ENCODE assay signal across 24 cellular contexts in the genomic region with DNA sequence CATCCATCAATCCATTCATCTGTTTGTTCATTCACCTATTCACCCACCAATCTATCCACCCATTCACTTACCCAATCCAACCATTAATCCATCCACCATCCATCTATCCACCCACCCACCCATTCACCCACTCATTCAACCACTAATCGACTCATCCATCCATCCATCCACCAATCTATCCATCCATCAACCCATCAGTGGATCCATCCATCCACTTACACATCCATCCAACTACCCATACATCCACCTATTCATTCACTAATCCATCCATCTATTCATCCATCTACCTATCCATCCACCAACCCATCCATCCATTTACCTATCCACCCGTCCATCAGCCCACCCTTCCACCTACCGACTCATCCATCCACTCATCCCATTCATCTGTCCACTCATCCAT. TPM values are rescaled to one million over a fixed set of nuclear protein-coding genes. Genes with fewer than 3 reads are reported as not detected.
DNase-seq lines count a peak whose midpoint lies in the region; ATAC-seq, FAIRE-seq and TF ChIP-seq lines count a peak whose summit lies in the region.
"Had no signal": no experiment of that assay in that cellular context is flagged by ENCODE, and none has a peak within 500 bp of the region (broad histone marks: within the 10 kb centered on the region; RNA-seq: fewer than 3 reads in every experiment).

No MANE protein-coding gene starts in this region.

- no peak overlapping the region for H4K5ac ChIP-seq in H1 (ENCODE audit: insufficient read length, low read depth, low read length)

- H3K36me3 ChIP-seq in HepG2 (replicated peaks in 1 of 2; ENCODE audit: control insufficient read depth in 1 of 2, insufficient read depth in 2 of 2, low read length in 2 of 2) (no peaks in the 10 kb centered on the region), right lobe of liver (no peaks in the 10 kb centered on the region), H1 (ENCODE audit: control insufficient read depth in 2 of 4, insufficient read depth in 4 of 4, low read length in 3 of 4) (no peaks in the 10 kb centered on the region), vagina (no peaks in the 10 kb centered on the region)
- H3K36me3 ChIP-seq: BE2C; BLaER1 treated with 17β-estradiol and CSF1 and Interleukin-3, amounts not matched to agents 10 nM and 100 nM; HAP-1 had no signal

- H4K8ac ChIP-seq in H1 (ENCODE audit: extremely low read depth, insufficient read depth, low read length) = no peak overlapping the region

- H3K23me2 ChIP-seq in H1 (ENCODE audit: low read depth, low read length) = peaks cover 5% of the 10 kb centered on the region; the same call in 1 of the 2 replicates

- ATAC-seq in HepG2 = no peak
- no peak for ATAC-seq in right lobe of liver
- ATAC-seq: A549, GM23338 had no signal

- H3K27me3 ChIP-seq in HepG2 (ENCODE audit: control insufficient read depth in 1 of 2, insufficient read depth in 2 of 2, low read length in 2 of 2) (peaks cover 1 to 29% of the 10 kb centered on the region in 2 experiments; a peak in 3 of 5 replicates), right lobe of liver (no peaks in the 10 kb centered on the region), H1 (replicated peaks in 1 of 4; ENCODE audit: control insufficient read depth in 3 of 4, extremely low read depth in 1 of 4, insufficient read depth in 3 of 4, low read length in 3 of 4) (no peaks in the 10 kb centered on the region; a peak in 3 of 7 replicates), vagina (no peaks in the 10 kb centered on the region)
- H3K27me3 ChIP-seq: BE2C; BLaER1 treated with 17β-estradiol and CSF1 and Interleukin-3, amounts not matched to agents 10 nM and 100 nM had no signal

- H3K18ac ChIP-seq in H1 (ENCODE audit: extremely low read depth, low read length) = no peak overlapping the region

- in situ Hi-C loops in HepG2 (cut with HindIII; ENCODE audit: extremely low pct_ligation_motif_present, low pct_unique_long_range_greater_than_20kb) = no loop called here

- H3K79me1 ChIP-seq in H1 (ENCODE audit: low read depth, low read length) = no peaks in the 10 kb centered on the region

- no peaks in the 10 kb centered on the region for H4K20me1 ChIP-seq in HepG2 (ENCODE audit: insufficient read depth, low read length)
- no peaks in the 10 kb centered on the region for H4K20me1 ChIP-seq in H1 (replicated peaks in 1 of 2; ENCODE audit: control insufficient read depth in 1 of 2, insufficient read depth in 2 of 2, low read length in 2 of 2)
- H4K20me1 ChIP-seq: BLaER1 treated with 17β-estradiol and CSF1 and Interleukin-3, amounts not matched to agents 10 nM and 100 nM had no signal

- no peak overlapping the region for H3K14ac ChIP-seq in H1 (ENCODE audit: insufficient read length)

- no peak overlapping the region for H2AK5ac ChIP-seq in H1 (ENCODE audit: low read depth, low read length)

- H3K4me1 ChIP-seq in HepG2 (ENCODE audit: insufficient read depth, low read length) (peaks cover 16% of the 10 kb centered on the region), right lobe of liver (no peaks in the 10 kb centered on the region), H1 (replicated peaks in 1 of 4; ENCODE audit: control insufficient read depth in 3 of 4, insufficient read depth in 4 of 4, low read length in 3 of 4) (no peaks in the 10 kb centered on the region), vagina (peaks cover 5% of the 10 kb centered on the region)
- H3K4me1 ChIP-seq: BE2C; BLaER1 treated with 17β-estradiol and CSF1 and Interleukin-3, amounts not matched to agents 10 nM and 100 nM; HAP-1 had no signal

- DNase-seq in HepG2 (ENCODE audit: low spot score) (no peak), right lobe of liver (no peak), H1 (ENCODE audit: low read depth in 1 of 2, low spot score in 2 of 2) (no peak), vagina (ENCODE audit: extremely low spot score in 2 of 2) (peak; percentile 3 to 37), RCC 7860 (ENCODE audit: low spot score) (no peak)
- DNase-seq in activated CD4-positive, alpha-beta T cell treated with anti-CD3 and anti-CD28 coated beads, Interleukin-2, amount 50 U/mL, for 4 hours = no peak
- DNase-seq: 8988T; ACHN; AML-193; BE2C; CD4-positive, alpha-beta T cell; CD8-positive, alpha-beta memory T cell; DMS 273 treated with DMSO at 0.1 percent for 48 hours; DMS79; EL; GDM1 had no signal

- no peaks in the 10 kb centered on the region for H3K9me3 ChIP-seq in HepG2 (ENCODE audit: low read length)
- no peaks in the 10 kb centered on the region for H3K9me3 ChIP-seq in right lobe of liver
- H3K9me3 ChIP-seq in H1 (ENCODE audit: insufficient read depth in 2 of 2, low read depth in 1 of 2, low read length in 1 of 2) = no peaks in the 10 kb centered on the region
- H3K9me3 ChIP-seq in vagina = no peaks in the 10 kb centered on the region
- H3K9me3 ChIP-seq: BE2C, HAP-1 had no signal

- peak overlapping the region; percentile 0 for H3K56ac ChIP-seq in H1 (replicated peaks; ENCODE audit: insufficient read length, low read depth, low read length)

- H3K9ac ChIP-seq in HepG2 (ENCODE audit: insufficient read depth, low read depth, low read length) (no peak overlapping the region), H1 (replicated peaks in 1 of 4; ENCODE audit: extremely low read depth in 1 of 4, low read depth in 3 of 4, low read length in 3 of 4) (no peak overlapping the region)
- H3K9ac ChIP-seq: BLaER1 treated with 17β-estradiol and CSF1 and Interleukin-3, amounts not matched to agents 10 nM and 100 nM had no signal

- H3K4me2 ChIP-seq in HepG2 (ENCODE audit: low read depth, low read length) (no peak overlapping the region), H1 (ENCODE audit: insufficient read depth in 1 of 2, low read depth in 2 of 2, low read length in 2 of 2) (no peak overlapping the region)
- H3K4me2 ChIP-seq: A549; BLaER1 treated with 17β-estradiol and CSF1 and Interleukin-3, amounts not matched to agents 10 nM and 100 nM; GM23338 had no signal

- intact Hi-C loops in HepG2 (cut with micrococcal nuclease; ENCODE audit: unreplicated experiment) (no loop called here), right lobe of liver (cut with DNase I) (no loop called here), vagina (cut with DNase I) (no loop called here)

- H2BK20ac ChIP-seq in H1 (ENCODE audit: low read length) = no peak overlapping the region

- H2BK5ac ChIP-seq in H1 (ENCODE audit: low read depth, low read length) = no peak overlapping the region

- TF ChIP-seq POLR2A in HepG2 (IDR thresholded peaks at IDR 0.05; ENCODE audit: insufficient read depth in 1 of 2, low read depth in 2 of 2, low read length in 2 of 2) = no peak
- no peak for TF ChIP-seq POLR2A in right lobe of liver (IDR thresholded peaks at IDR 0.05)
- TF ChIP-seq POLR2A in H1 (IDR thresholded peaks at IDR 0.05; ENCODE audit: control extremely low read depth in 1 of 2, low read depth in 2 of 2, low read length in 2 of 2) = no peak
- TF ChIP-seq POLR2A in vagina (IDR thresholded peaks at IDR 0.05) = no peak

- no peak overlapping the region for H3K23ac ChIP-seq in H1 (ENCODE audit: insufficient read length)

- WGBS in HepG2 (ENCODE audit: low lambda C conversion rate) = 9% methylated on average over 3 of the region's 3 CpGs
- 48% methylated on average over 3 of the region's 3 CpGs for WGBS in right lobe of liver (ENCODE audit: insufficient coverage, low coverage, low lambda C conversion rate, missing lambda C conversion rate)
- WGBS in H1 (ENCODE audit: extremely low coverage in 1 of 2, insufficient coverage in 1 of 2, insufficient read length in 1 of 2, insufficient replicate concordance in 2 of 2, low coverage in 1 of 2, low lambda C conversion rate in 2 of 2, missing lambda C conversion rate in 1 of 2), 2 experiments = 76 to 100% methylated on average over 1 to 3 of the region's 3 CpGs

- BruUV-seq in HepG2 (replicated peaks; lab: Mats Ljungman, UMichigan) = no TSS peak

- TF ChIP-seq CTCF in HepG2 (CRISPR knock-in tag; IDR thresholded peaks at IDR 0.05) (no peak), right lobe of liver (IDR thresholded peaks at IDR 0.05) (no peak), H1 (IDR thresholded peaks at IDR 0.05; ENCODE audit: control extremely low read depth in 1 of 3, insufficient read depth in 1 of 3, low read depth in 1 of 3, low read length in 3 of 3) (no peak), vagina (IDR thresholded peaks at IDR 0.05) (no peak)

- H3K4me3 ChIP-seq in HepG2 (replicated peaks in 1 of 3; ENCODE audit: insufficient read depth in 1 of 3, low read depth in 2 of 3, low read length in 3 of 3) = no peak overlapping the region
- no peak overlapping the region for H3K4me3 ChIP-seq in right lobe of liver
- no peak overlapping the region for H3K4me3 ChIP-seq in H1 (ENCODE audit: extremely low read depth in 1 of 4, insufficient read depth in 2 of 4, low read depth in 3 of 4, low read length in 4 of 4)
- H3K4me3 ChIP-seq in vagina = no peak overlapping the region
- H3K4me3 ChIP-seq: A549; BLaER1 treated with 17β-estradiol and CSF1 and Interleukin-3, amounts not matched to agents 10 nM and 100 nM; GM23338; HAP-1 had no signal

- H3K27ac ChIP-seq in HepG2 (ENCODE audit: extremely low read length, insufficient read depth, low read length) (no peak overlapping the region), right lobe of liver (no peak overlapping the region), H1 (ENCODE audit: low read depth, low read length) (no peak overlapping the region), vagina (no peak overlapping the region)
- H3K27ac ChIP-seq: A549; BLaER1 treated with 17β-estradiol and CSF1 and Interleukin-3, amounts not matched to agents 10 nM and 100 nM had no signal

- no peak for TF ChIP-seq RAD21 in HepG2 (CRISPR knock-in tag; IDR thresholded peaks at IDR 0.05)
- TF ChIP-seq RAD21 in H1 (IDR thresholded peaks at IDR 0.05 in 1 of 2, conservative IDR thresholded peaks at IDR 0.05 in 1 of 2; ENCODE audit: low read depth in 2 of 2, low read length in 2 of 2) = no peak

- no peak overlapping the region for H2BK15ac ChIP-seq in H1 (ENCODE audit: low read length)

- TF ChIP-seq EP300 in HepG2 (IDR thresholded peaks at IDR 0.05; ENCODE audit: low read depth in 2 of 2, low read length in 2 of 2) = no peak
- TF ChIP-seq EP300 in HepG2 (CRISPR knock-in tag; IDR thresholded peaks at IDR 0.05; ENCODE audit: borderline replicate concordance) = no peak
- no peak for TF ChIP-seq EP300 in H1 (IDR thresholded peaks at IDR 0.05; ENCODE audit: borderline replicate concordance in 1 of 2, low read depth in 2 of 2, low read length in 2 of 2)

- POLR2A ChIA-PET in HepG2 (lab: Yijun Ruan, JAX) = no interaction called here
- POLR2A ChIA-PET in H1 (lab: Charles Lee; ENCODE audit: partially characterized antibody) = interaction anchor here (1.6 kb wide), 1 partner anchor 20 kb away, joined by 5 read pairs; a partner anchor contains a TSS

- CTCF ChIA-PET in HepG2 (lab: Yijun Ruan, JAX; ENCODE audit: low intra/inter-chr PET ratio, low total read pairs) = no interaction called here
- CTCF ChIA-PET in H1 (lab: Charles Lee; ENCODE audit: partially characterized antibody) = interaction anchor here (1.1 to 1.3 kb wide), 2 partner anchors 13 to 17 kb away, joined by 3 to 4 read pairs; no protein-coding TSS in a partner anchor

- no peak overlapping the region for H2BK120ac ChIP-seq in H1 (replicated peaks; ENCODE audit: low read depth, low read length)

- FAIRE-seq in HepG2 (lab: Jason Lieb, UNC) = no peak
- FAIRE-seq in H1 (lab: Jason Lieb, UNC) = no peak
- no peak for FAIRE-seq in RCC 7860 (lab: Jason Lieb, UNC)
- FAIRE-seq: A549, D721Med, GM12891, GM18507, H54 had no signal

- H2BK12ac ChIP-seq in H1 (ENCODE audit: low read depth, low read length) = no peak overlapping the region

- H3K4ac ChIP-seq in H1 (replicated peaks; ENCODE audit: insufficient read length, low read depth, low read length) = no peak overlapping the region

- H3K79me2 ChIP-seq in HepG2 (ENCODE audit: insufficient read depth, low read length) (no peaks in the 10 kb centered on the region), H1 (ENCODE audit: control insufficient read depth in 1 of 2, insufficient read depth in 2 of 2, low read length in 2 of 2) (no peaks in the 10 kb centered on the region)

- H2AFZ ChIP-seq in HepG2 (ENCODE audit: low read length) (no peak overlapping the region), H1 (ENCODE audit: low read length) (no peak overlapping the region)
- H2AFZ ChIP-seq: GM23338 had no signal

- H4K91ac ChIP-seq in H1 (replicated peaks; ENCODE audit: insufficient read length, low read length) = no peak overlapping the region

RNA-seq across cellular contexts. Expression of a gene that starts 11.3 kb away (rescaled TPM):
- not detected in 2 replicates for total RNA-seq in HepG2 (2016; rRNA removed; fragmentation: Illumina TruSeq; extraction: Trizol)
- total RNA-seq in HepG2 (2016; cell fraction: cytosol; rRNA removed; fragmentation: Illumina TruSeq; extraction: Trizol; ENCODE audit: low read depth) = not detected in 2 replicates
- total RNA-seq in HepG2 (2016; cell fraction: insoluble cytoplasmic fraction; rRNA removed; fragmentation: Illumina TruSeq; extraction: Trizol) = not detected in 2 replicates
- total RNA-seq in HepG2 (2016; cell fraction: membrane; rRNA removed; fragmentation: Illumina TruSeq; extraction: Trizol) = not detected in 2 replicates
- not detected in 2 replicates for total RNA-seq in HepG2 (2016; cell fraction: nucleus; rRNA removed; fragmentation: Illumina TruSeq; extraction: Trizol)
- polyA plus RNA-seq in HepG2 (2011; rRNA removed) = 0.03 TPM in 1 of 2 replicates, not detected in the other
- 0.01 TPM in 1 of 2 replicates, not detected in the other for polyA plus RNA-seq in HepG2 (2011; cell fraction: cytosol; rRNA removed)
- 0.11 and 0.12 TPM in 2 replicates for polyA plus RNA-seq in HepG2 (2011; cell fraction: nucleus; rRNA removed)
- polyA plus RNA-seq in HepG2 (2012) = not detected in 2 replicates
- not detected in 2 replicates for polyA plus RNA-seq in HepG2 (2016; cell fraction: cytosol; fragmentation: Illumina TruSeq; extraction: Trizol; ENCODE audit: low read depth)
- polyA plus RNA-seq in HepG2 (2016; cell fraction: insoluble cytoplasmic fraction; fragmentation: Illumina TruSeq; extraction: Trizol; ENCODE audit: low read depth) = not detected in 2 replicates
- not detected in 2 replicates for polyA plus RNA-seq in HepG2 (2016; cell fraction: membrane; fragmentation: Illumina TruSeq; extraction: Trizol; ENCODE audit: low read depth)
- polyA plus RNA-seq in HepG2 (2016; cell fraction: nucleus; fragmentation: Illumina TruSeq; extraction: Trizol; ENCODE audit: insufficient read depth, low read depth) = not detected in 2 replicates
- 0.02 TPM in 1 of 2 replicates, not detected in the other for polyA minus RNA-seq in HepG2 (2011; rRNA and poly(A)+ RNA removed; ENCODE audit: low replicate concordance)
- polyA minus RNA-seq in HepG2 (2011; cell fraction: cytosol; rRNA and poly(A)+ RNA removed) = not detected in 2 replicates
- not detected in 2 replicates for polyA minus RNA-seq in HepG2 (2011; cell fraction: nucleus; rRNA and poly(A)+ RNA removed)
- 1 to 10 TPM in 2 of 6 experiments, under 1 TPM in 3, not detected in 1; 0.21 to 2.7 (median 0.37) TPM for total RNA-seq in right lobe of liver
- total RNA-seq in H1 (2021; fragmentation: NEBNext Ultra II Directional; extraction: Animal tissue kit (Norgen Biotek cat#: 25700)) = not detected in 2 replicates
- 0.05 TPM in 1 of 2 replicates, not detected in the other for polyA plus RNA-seq in H1 (2011; rRNA removed)
- not detected for polyA plus RNA-seq in H1 (2011; cell fraction: cytosol; rRNA removed)
- 0.01 TPM for polyA plus RNA-seq in H1 (2011; cell fraction: nucleus; rRNA removed)
- polyA plus RNA-seq in H1 (2012, experiment 1 of 2) = not detected in 4 replicates
- polyA plus RNA-seq in H1 (2012, experiment 2 of 2) = not detected
- polyA plus RNA-seq in H1 (2013, experiment 1 of 2) = not detected
- not detected for polyA plus RNA-seq in H1 (2013, experiment 2 of 2)
- polyA minus RNA-seq in H1 (2011; rRNA and poly(A)+ RNA removed) = not detected in 2 replicates
- not detected for polyA minus RNA-seq in H1 (2011; cell fraction: cytosol; rRNA and poly(A)+ RNA removed)
- not detected for polyA minus RNA-seq in H1 (2011; cell fraction: nucleus; rRNA and poly(A)+ RNA removed)
- total RNA-seq in vagina = not detected
- total RNA-seq: CD8-positive, alpha-beta memory T cell; GM23338 had no signal
- polyA plus RNA-seq: CD8-positive, alpha-beta memory T cell; GM23338 had no signal

RNA-seq across cellular contexts. Expression of a gene that starts 20.5 kb away (rescaled TPM):
- total RNA-seq in HepG2 (2016; rRNA removed; fragmentation: Illumina TruSeq; extraction: Trizol) (62.3 and 90.2 TPM in 2 replicates), right lobe of liver (10 to 100 TPM; 15.7 to 27.9 (median 20.1) TPM), vagina (40.8 TPM)
- total RNA-seq in HepG2 (2016; cell fraction: cytosol; rRNA removed; fragmentation: Illumina TruSeq; extraction: Trizol; ENCODE audit: low read depth) = 6.7 and 7.7 TPM in 2 replicates
- 62.9 and 85.5 TPM in 2 replicates for total RNA-seq in HepG2 (2016; cell fraction: insoluble cytoplasmic fraction; rRNA removed; fragmentation: Illumina TruSeq; extraction: Trizol)
- 17.1 and 18.1 TPM in 2 replicates for total RNA-seq in HepG2 (2016; cell fraction: membrane; rRNA removed; fragmentation: Illumina TruSeq; extraction: Trizol)
- 52.7 and 54.8 TPM in 2 replicates for total RNA-seq in HepG2 (2016; cell fraction: nucleus; rRNA removed; fragmentation: Illumina TruSeq; extraction: Trizol)
- polyA plus RNA-seq in HepG2 (2011; rRNA removed) (25.7 and 28.9 TPM in 2 replicates), H1 (2011; rRNA removed) (15.9 and 18.4 TPM in 2 replicates)
- 16.1 and 24.8 TPM in 2 replicates for polyA plus RNA-seq in HepG2 (2011; cell fraction: cytosol; rRNA removed)
- polyA plus RNA-seq in HepG2 (2011; cell fraction: nucleus; rRNA removed) = 17.9 and 22.5 TPM in 2 replicates
- polyA plus RNA-seq in HepG2 (2012) = 43.1 and 48.6 TPM in 2 replicates
- 4.3 and 4.7 TPM in 2 replicates for polyA plus RNA-seq in HepG2 (2016; cell fraction: cytosol; fragmentation: Illumina TruSeq; extraction: Trizol; ENCODE audit: low read depth)
- polyA plus RNA-seq in HepG2 (2016; cell fraction: insoluble cytoplasmic fraction; fragmentation: Illumina TruSeq; extraction: Trizol; ENCODE audit: low read depth) = 87.1 and 88.3 TPM in 2 replicates
- polyA plus RNA-seq in HepG2 (2016; cell fraction: membrane; fragmentation: Illumina TruSeq; extraction: Trizol; ENCODE audit: low read depth) = 9.9 and 10.2 TPM in 2 replicates
- polyA plus RNA-seq in HepG2 (2016; cell fraction: nucleus; fragmentation: Illumina TruSeq; extraction: Trizol; ENCODE audit: insufficient read depth, low read depth) = 60.9 and 64.3 TPM in 2 replicates
- 7.4 and 11.6 TPM in 2 replicates for polyA minus RNA-seq in HepG2 (2011; rRNA and poly(A)+ RNA removed; ENCODE audit: low replicate concordance)
- polyA minus RNA-seq in HepG2 (2011; cell fraction: cytosol; rRNA and poly(A)+ RNA removed) = 28.7 and 30.0 TPM in 2 replicates
- polyA minus RNA-seq in HepG2 (2011; cell fraction: nucleus; rRNA and poly(A)+ RNA removed) = 43.5 and 63.2 TPM in 2 replicates
- total RNA-seq in H1 (2021; fragmentation: NEBNext Ultra II Directional; extraction: Animal tissue kit (Norgen Biotek cat#: 25700)) = 64.7 and 64.8 TPM in 2 replicates
- 46.4 TPM for polyA plus RNA-seq in H1 (2011; cell fraction: cytosol; rRNA removed)
- polyA plus RNA-seq in H1 (2011; cell fraction: nucleus; rRNA removed) = 18.5 TPM
- 52.2 to 82.9 TPM (median 60.2 TPM) in 4 replicates for polyA plus RNA-seq in H1 (2012, experiment 1 of 2)
- polyA plus RNA-seq in H1 (2012, experiment 2 of 2) = 3.6 TPM
- polyA plus RNA-seq in H1 (2013, experiment 1 of 2) = 41.3 TPM
- 42.9 TPM for polyA plus RNA-seq in H1 (2013, experiment 2 of 2)
- 26.3 and 28.4 TPM in 2 replicates for polyA minus RNA-seq in H1 (2011; rRNA and poly(A)+ RNA removed)
- polyA minus RNA-seq in H1 (2011; cell fraction: cytosol; rRNA and poly(A)+ RNA removed) = 40.9 TPM
- 36.8 TPM for polyA minus RNA-seq in H1 (2011; cell fraction: nucleus; rRNA and poly(A)+ RNA removed)

Comparison
In these comparisons a context has a peak if more than half of its experiments do, and no peak if none do; other contexts are left out.
1. DNase-seq: peak in vagina (2 of 2); none in HepG2 (single experiment), right lobe of liver (0 of 3), H1 (0 of 2), activated CD4-positive, alpha-beta T cell treated with anti-CD3 and anti-CD28 coated beads, Interleukin-2, amount 50 U/mL, for 4 hours (0 of 2) and RCC 7860 (single experiment).